Comparison of ENCODE assay signal across 9 cellular contexts in genomic region chr7:89003619-89003956, GRCh38.
DNase-seq lines count a peak whose midpoint lies in the region; ATAC-seq and TF ChIP-seq lines count a peak whose summit lies in the region.
"Had no signal": no experiment of that assay in that cellular context is flagged by ENCODE, and none has a peak within 500 bp of the region (broad histone marks: within the 10 kb centered on the region; RNA-seq: fewer than 3 reads in every experiment).

No MANE protein-coding gene starts in this region.

- ATAC-seq in GM19395 (IDR thresholded peaks at IDR 0.05; ENCODE audit: unreplicated experiment) (peak; percentile 54), HG03025 (IDR thresholded peaks at IDR 0.05; ENCODE audit: low FRiP score, unreplicated experiment) (peak; percentile 23)

- no peaks in the 10 kb centered on the region for H3K27me3 ChIP-seq in HAP-1 (ENCODE audit: low read depth)

- H3K27me3 Mint-ChIP-seq in activated CD4-positive, alpha-beta memory T cell treated with anti-CD3 and anti-CD28 coated beads, Interleukin-2, amount 10 ng/mL, durations not matched to agents 7 days and 5 days = no peaks in the 10 kb centered on the region

- peak overlapping the region; percentile 40 for H3K27ac Mint-ChIP-seq in activated CD4-positive, alpha-beta memory T cell treated with anti-CD3 and anti-CD28 coated beads, Interleukin-2, amount 10 ng/mL, durations not matched to agents 7 days and 5 days

- H3K4me1 Mint-ChIP-seq in activated CD4-positive, alpha-beta memory T cell treated with anti-CD3 and anti-CD28 coated beads, Interleukin-2, amount 10 ng/mL, durations not matched to agents 7 days and 5 days = peaks cover 14% of the 10 kb centered on the region

- no peaks in the 10 kb centered on the region for H3K9me3 ChIP-seq in HAP-1
- H3K9me3 ChIP-seq: lower lobe of right lung had no signal

- H3K4me3 Mint-ChIP-seq in activated CD4-positive, alpha-beta memory T cell treated with anti-CD3 and anti-CD28 coated beads, Interleukin-2, amount 10 ng/mL, durations not matched to agents 7 days and 5 days = peak overlapping the region; percentile 68

- TF ChIP-seq CTCF in GM12865 (IDR thresholded peaks at IDR 0.05; ENCODE audit: insufficient read depth, low read depth, low read length, missing control alignments) = no peak

- DNase-seq in GM12865 (ENCODE audit: low read depth) (peak; percentile 18), HAP-1 (ENCODE audit: low spot score in 2 of 2) (no peak), AML-193 (lab: John Stamatoyannopoulos, UW) (no peak), NCI-H1092 treated with DMSO at 0.1 percent for 48 hours (lab: John Stamatoyannopoulos, UW) (no peak)
- no peak for DNase-seq in activated CD4-positive, alpha-beta memory T cell treated with anti-CD3 and anti-CD28 coated beads, Interleukin-2, amount 10 ng/mL, durations not matched to agents 7 days and 5 days
- DNase-seq in NK-92 treated with Interleukin-12 subunit alpha and Interleukin-12 subunit beta, amount 100 ng/mL, for 24 hours (lab: John Stamatoyannopoulos, UW) = no peak
- DNase-seq: lower lobe of right lung had no signal

- CTCF ChIA-PET in activated CD4-positive, alpha-beta memory T cell treated with anti-CD3 and anti-CD28 coated beads, Interleukin-2, amount 10 ng/mL, durations not matched to agents 7 days and 5 days (lab: Charles Lee) = no interaction called here

- H3K4me3 ChIP-seq in GM12865 (ENCODE audit: low read depth, low read length) (no peak overlapping the region), HAP-1 (no peak overlapping the region)

- no peaks in the 10 kb centered on the region for H3K9me3 Mint-ChIP-seq in activated CD4-positive, alpha-beta memory T cell treated with anti-CD3 and anti-CD28 coated beads, Interleukin-2, amount 10 ng/mL, durations not matched to agents 7 days and 5 days

- no peaks in the 10 kb centered on the region for H3K36me3 ChIP-seq in HAP-1 (replicated peaks)
- H3K36me3 ChIP-seq: lower lobe of right lung had no signal

- in situ Hi-C loops in HAP-1 (cut with MboI; ENCODE audit: low sequenced_read_pairs) = no loop called here

- peaks cover 17% of the 10 kb centered on the region for H3K4me1 ChIP-seq in HAP-1
- H3K4me1 ChIP-seq: lower lobe of right lung had no signal

- H3K36me3 Mint-ChIP-seq in activated CD4-positive, alpha-beta memory T cell treated with anti-CD3 and anti-CD28 coated beads, Interleukin-2, amount 10 ng/mL, durations not matched to agents 7 days and 5 days (ENCODE audit: low read depth) = no peaks in the 10 kb centered on the region

- POLR2A ChIA-PET in activated CD4-positive, alpha-beta memory T cell treated with anti-CD3 and anti-CD28 coated beads, Interleukin-2, amount 10 ng/mL, durations not matched to agents 7 days and 5 days (lab: Charles Lee) = no interaction called here
